23 cellular contexts compared by ENCODE assay signal in genomic region chr15:40618906-40619305, GRCh38.
"Had no signal": no experiment of that assay in that cellular context is flagged by ENCODE, and none has a peak within 500 bp of the region (broad histone marks: within the 10 kb centered on the region; RNA-seq: fewer than 3 reads in every experiment).

No MANE protein-coding gene starts in this region.

- H3K4me3 ChIP-seq: coronary artery, heart left ventricle, lung, psoas muscle, stomach, thoracic aorta, transverse colon had no signal

- H3K9me3 ChIP-seq: heart left ventricle, psoas muscle, stomach, thoracic aorta, transverse colon had no signal

- H3K27me3 Mint-ChIP-seq: naive B cell had no signal

- H3K27ac Mint-ChIP-seq: endodermal cell, naive B cell, nephron had no signal

- H3K27me3 ChIP-seq: heart left ventricle, stomach, transverse colon had no signal

- H3K9me3 Mint-ChIP-seq: endodermal cell, naive B cell, nephron had no signal

- FAIRE-seq: endothelial cell of umbilical vein had no signal

- DNase-seq: effector CD4-positive, alpha-beta T cell; endodermal cell; foreskin melanocyte; heart left ventricle; hippocampal formation; left colon; left ventricle myocardium superior; mesendoderm; naive B cell; occipital lobe; psoas muscle; retina; stimulated activated naive CD4-positive, alpha-beta T cell; stomach; substantia nigra; transverse colon had no signal

- ATAC-seq: esophagus mucosa, heart left ventricle, left colon, left ventricle myocardium superior, psoas muscle, sciatic nerve had no signal

- H3K4me3 Mint-ChIP-seq: endodermal cell, naive B cell, nephron had no signal

- H3K4me1 Mint-ChIP-seq: endodermal cell, nephron had no signal

- H3K36me3 ChIP-seq: heart left ventricle, thoracic aorta, transverse colon had no signal

- H3K27ac ChIP-seq: coronary artery, heart left ventricle, psoas muscle, stomach, thoracic aorta, transverse colon had no signal

- H3K4me1 ChIP-seq: psoas muscle, stomach had no signal
